23 cellular contexts compared by ENCODE assay signal in genomic region chr19:41944336-41944735, GRCh38. TPM values are rescaled to one million over a fixed set of nuclear protein-coding genes. Genes with fewer than 3 reads are reported as not detected.
DNase-seq lines count a peak whose midpoint lies in the region; ATAC-seq, FAIRE-seq and TF ChIP-seq lines count a peak whose summit lies in the region.
"Had no signal": no experiment of that assay in that cellular context is flagged by ENCODE, and none has a peak within 500 bp of the region (broad histone marks: within the 10 kb centered on the region; RNA-seq: fewer than 3 reads in every experiment).

No MANE protein-coding gene starts in this region.

- intact Hi-C loops in activated CD4-positive, alpha-beta T cell treated with anti-CD3 and anti-CD28 coated beads for 36 hours (cut with DNase I, micrococcal nuclease): loop anchor here in 1 of 2 experiments (10.0 kb wide), 2 partner anchors 170 to 400 kb away; no protein-coding TSS in a partner anchor
- intact Hi-C loops in activated CD8-positive, alpha-beta T cell treated with anti-CD3 and anti-CD28 coated beads for 36 hours (cut with micrococcal nuclease): no loop called here
- intact Hi-C loops in naive thymus-derived CD4-positive, alpha-beta T cell (cut with micrococcal nuclease): loop anchor here (2.0 kb wide), 2 partner anchors 16 to 70 kb away; partner anchors contain the start of gene ERFL (in 1 of the 2)

- peaks cover 23 to 41% of the 10 kb centered on the region in 2 donors for H3K4me1 ChIP-seq in naive thymus-derived CD4-positive, alpha-beta T cell (ENCODE audit: control insufficient read depth in 2 of 2, insufficient read depth in 2 of 2, low read length in 2 of 2)

- H3K4me3 Mint-ChIP-seq in activated CD4-positive, alpha-beta T cell treated with anti-CD3 and anti-CD28 coated beads for 36 hours: no peak overlapping the region
- H3K4me3 Mint-ChIP-seq in activated CD8-positive, alpha-beta T cell treated with anti-CD3 and anti-CD28 coated beads for 36 hours: no peak overlapping the region
- H3K4me3 Mint-ChIP-seq in naive thymus-derived CD4-positive, alpha-beta T cell: peak overlapping the region in 2 of 10 donors; percentile 14 to 53
- H3K4me3 Mint-ChIP-seq: mesothelial cell of epicardium had no signal

- H3K27ac ChIP-seq in naive thymus-derived CD4-positive, alpha-beta T cell (ENCODE audit: low read depth, low read length): peak overlapping the region; percentile 46
- H3K27ac ChIP-seq: body of pancreas, right lobe of liver, thyroid gland had no signal

- H3K27ac Mint-ChIP-seq in activated CD4-positive, alpha-beta T cell treated with anti-CD3 and anti-CD28 coated beads for 36 hours: peak overlapping the region; percentile 96
- peak overlapping the region; percentile 94 for H3K27ac Mint-ChIP-seq in activated CD8-positive, alpha-beta T cell treated with anti-CD3 and anti-CD28 coated beads for 36 hours
- H3K27ac Mint-ChIP-seq in naive thymus-derived CD4-positive, alpha-beta T cell: peak overlapping the region in 8 of 9 donors; percentile 79 to 100 (median 96)
- H3K27ac Mint-ChIP-seq: mesothelial cell of epicardium had no signal

- no peaks in the 10 kb centered on the region for H3K9me3 ChIP-seq in naive thymus-derived CD4-positive, alpha-beta T cell (ENCODE audit: control insufficient read depth in 2 of 3, low read length in 3 of 3)
- H3K9me3 ChIP-seq: body of pancreas, right lobe of liver, thyroid gland had no signal

- no peak for TF ChIP-seq CTCF in activated CD8-positive, alpha-beta T cell treated with anti-CD3 and anti-CD28 coated beads for 36 hours (IDR thresholded peaks at IDR 0.05)

- no peak overlapping the region for H3K4me3 ChIP-seq in naive thymus-derived CD4-positive, alpha-beta T cell (ENCODE audit: low read length)
- H3K4me3 ChIP-seq: body of pancreas, right lobe of liver, thyroid gland had no signal

- H3K27me3 Mint-ChIP-seq in activated CD4-positive, alpha-beta T cell treated with anti-CD3 and anti-CD28 coated beads for 36 hours: peaks cover 4% of the 10 kb centered on the region
- peaks cover 8% of the 10 kb centered on the region for H3K27me3 Mint-ChIP-seq in activated CD8-positive, alpha-beta T cell treated with anti-CD3 and anti-CD28 coated beads for 36 hours
- peaks cover 0 to 16% (median 4%) of the 10 kb centered on the region in 5 donors for H3K27me3 Mint-ChIP-seq in naive thymus-derived CD4-positive, alpha-beta T cell

- peaks cover 50% of the 10 kb centered on the region for H3K4me1 Mint-ChIP-seq in activated CD4-positive, alpha-beta T cell treated with anti-CD3 and anti-CD28 coated beads for 36 hours
- H3K4me1 Mint-ChIP-seq in activated CD8-positive, alpha-beta T cell treated with anti-CD3 and anti-CD28 coated beads for 36 hours (ENCODE audit: low read depth): peaks cover 57% of the 10 kb centered on the region
- peaks cover 27 to 46% (median 41%) of the 10 kb centered on the region in 7 donors for H3K4me1 Mint-ChIP-seq in naive thymus-derived CD4-positive, alpha-beta T cell

- POLR2A ChIA-PET in activated CD4-positive, alpha-beta T cell treated with anti-CD3 and anti-CD28 coated beads for 36 hours (lab: Charles Lee): interaction anchor here (0.7 to 1.6 kb wide), 3 partner anchors 7 to 44 kb away, joined by 3 to 6 read pairs (median 3); no protein-coding TSS in a partner anchor
- POLR2A ChIA-PET in activated CD8-positive, alpha-beta T cell treated with anti-CD3 and anti-CD28 coated beads for 36 hours (lab: Charles Lee): interaction anchor here (1.0 to 5.2 kb wide), 8 partner anchors 15 to 85 kb away, joined by 3 to 78 read pairs (median 22); partner anchors contain the start of genes ARHGEF1, CD79A, ERFL and RABAC1
- POLR2A ChIA-PET in naive thymus-derived CD4-positive, alpha-beta T cell (lab: Charles Lee): interaction anchor here (1.0 to 9.3 kb wide), 5 partner anchors 10 to 57 kb away, joined by 4 to 106 read pairs (median 6); partner anchors contain the start of genes ARHGEF1 and RABAC1

- no peaks in the 10 kb centered on the region for H3K9me3 Mint-ChIP-seq in activated CD4-positive, alpha-beta T cell treated with anti-CD3 and anti-CD28 coated beads for 36 hours (ENCODE audit: low read depth)
- no peaks in the 10 kb centered on the region for H3K9me3 Mint-ChIP-seq in activated CD8-positive, alpha-beta T cell treated with anti-CD3 and anti-CD28 coated beads for 36 hours
- H3K9me3 Mint-ChIP-seq in naive thymus-derived CD4-positive, alpha-beta T cell: no peaks in the 10 kb centered on the region

- H3K36me3 Mint-ChIP-seq in activated CD4-positive, alpha-beta T cell treated with anti-CD3 and anti-CD28 coated beads for 36 hours (ENCODE audit: low read depth): no peaks in the 10 kb centered on the region
- peaks cover 3% of the 10 kb centered on the region for H3K36me3 Mint-ChIP-seq in activated CD8-positive, alpha-beta T cell treated with anti-CD3 and anti-CD28 coated beads for 36 hours (ENCODE audit: low read depth)
- no peaks in the 10 kb centered on the region for H3K36me3 Mint-ChIP-seq in naive thymus-derived CD4-positive, alpha-beta T cell

- DNase-seq in activated CD4-positive, alpha-beta T cell treated with anti-CD3 and anti-CD28 coated beads for 36 hours: no peak
- DNase-seq in activated CD4-positive, alpha-beta T cell treated with anti-CD3 and anti-CD28 coated beads for 48 hours: no peak
- DNase-seq in GM18507 (ENCODE audit: extremely low spot score, insufficient read length, low read depth) (no peak), NCI-H187 (lab: John Stamatoyannopoulos, UW) (no peak)
- DNase-seq in activated CD8-positive, alpha-beta T cell treated with anti-CD3 and anti-CD28 coated beads for 36 hours: peak; percentile 38
- no peak for DNase-seq in naive thymus-derived CD4-positive, alpha-beta T cell
- no peak for DNase-seq in stimulated activated naive CD4-positive, alpha-beta T cell treated with Interleukin-2 at 50 U/mL for 16 hours (lab: John Stamatoyannopoulos, UW)
- DNase-seq: 8988T; activated effector memory CD4-positive, alpha-beta T cell treated with anti-CD3 and anti-CD28 coated beads, Interleukin-2, amount 50 U/mL, for 16 hours; body of pancreas; NCI-H345; nucleus accumbens; right lobe of liver; stimulated activated CD4-positive, alpha-beta T cell treated with anti-CD3 and anti-CD28 coated beads, Interleukin-2, amount 100 ng/mL, for 24 hours; T-helper 9 cell; thyroid gland had no signal

- no peak for ATAC-seq in activated CD4-positive, alpha-beta T cell treated with anti-CD3 and anti-CD28 coated beads for 36 hours
- ATAC-seq in activated CD8-positive, alpha-beta T cell treated with anti-CD3 and anti-CD28 coated beads for 36 hours: no peak
- no peak for ATAC-seq in naive thymus-derived CD4-positive, alpha-beta T cell
- ATAC-seq in GM18873 (IDR thresholded peaks at IDR 0.05; ENCODE audit: low FRiP score, unreplicated experiment): no peak
- ATAC-seq: body of pancreas had no signal

- CTCF ChIA-PET in activated CD4-positive, alpha-beta T cell treated with anti-CD3 and anti-CD28 coated beads for 36 hours (lab: Charles Lee): interaction anchor here (0.7 to 1.8 kb wide), 3 partner anchors 8 to 73 kb away, joined by 3 to 7 read pairs (median 3); no protein-coding TSS in a partner anchor
- CTCF ChIA-PET in activated CD8-positive, alpha-beta T cell treated with anti-CD3 and anti-CD28 coated beads for 36 hours (lab: Charles Lee): interaction anchor here (1.0 to 9.8 kb wide), 7 partner anchors 7 to 72 kb away, joined by 6 to 110 read pairs (median 9); partner anchors contain the start of gene RABAC1
- CTCF ChIA-PET in naive thymus-derived CD4-positive, alpha-beta T cell (lab: Charles Lee): interaction anchor here (3.7 kb wide), 1 partner anchor 71 kb away, joined by 26 read pairs; no protein-coding TSS in a partner anchor

- H3K27me3 ChIP-seq in naive thymus-derived CD4-positive, alpha-beta T cell (ENCODE audit: control insufficient read depth in 2 of 2, insufficient read depth in 2 of 2, low read length in 2 of 2): no peaks in the 10 kb centered on the region

- FAIRE-seq in GM18507 (lab: Jason Lieb, UNC): peak; percentile 54

- H3K36me3 ChIP-seq in naive thymus-derived CD4-positive, alpha-beta T cell (ENCODE audit: control insufficient read depth in 2 of 3, insufficient read depth in 3 of 3, low read length in 3 of 3): no peaks in the 10 kb centered on the region
- H3K36me3 ChIP-seq: right lobe of liver, thyroid gland had no signal

RNA-seq across cellular contexts. Expression of gene RABAC1, which starts 14.8 kb away (rescaled TPM):
- 10 to 100 TPM; 35.3 to 49.7 TPM for total RNA-seq in activated CD4-positive, alpha-beta T cell treated with anti-CD3 and anti-CD28 coated beads for 36 hours
- 10 to 100 TPM; 49.6 to 52.4 TPM for total RNA-seq in activated CD8-positive, alpha-beta T cell treated with anti-CD3 and anti-CD28 coated beads for 36 hours
- total RNA-seq in naive thymus-derived CD4-positive, alpha-beta T cell: 10 to 100 TPM; 70.4 to 90.9 (median 78.1) TPM
- polyA plus RNA-seq in naive thymus-derived CD4-positive, alpha-beta T cell: 100 to 1,000 TPM; 171 to 187 TPM

RNA-seq across cellular contexts. Expression of gene ERFL, which starts 16.1 kb away (rescaled TPM):
- 1 to 10 TPM; 1.7 to 1.9 TPM for total RNA-seq in activated CD4-positive, alpha-beta T cell treated with anti-CD3 and anti-CD28 coated beads for 36 hours
- 1 to 10 TPM; 1.5 to 1.6 TPM for total RNA-seq in activated CD8-positive, alpha-beta T cell treated with anti-CD3 and anti-CD28 coated beads for 36 hours
- total RNA-seq in naive thymus-derived CD4-positive, alpha-beta T cell: 10 to 100 TPM in 2 of 5 experiments, 1 to 10 TPM in 3; 3.0 to 15.0 (median 8.0) TPM
- not detected for polyA plus RNA-seq in naive thymus-derived CD4-positive, alpha-beta T cell
- total RNA-seq: body of pancreas, dermis microvascular lymphatic vessel endothelial cell, G401, kidney epithelial cell, LHCN-M2, right lobe of liver had no signal

RNA-seq across cellular contexts. Expression of gene ATP1A3, which starts 49.7 kb away (rescaled TPM):
- 1 to 10 TPM; 1.8 TPM for total RNA-seq in activated CD4-positive, alpha-beta T cell treated with anti-CD3 and anti-CD28 coated beads for 36 hours
- 1 to 10 TPM; 5.5 to 5.9 TPM for total RNA-seq in activated CD8-positive, alpha-beta T cell treated with anti-CD3 and anti-CD28 coated beads for 36 hours
- 1 to 10 TPM; 1.3 to 5.0 (median 2.9) TPM for total RNA-seq in naive thymus-derived CD4-positive, alpha-beta T cell
- 1 to 10 TPM in 1 of 2 donors, under 1 TPM in 1; 0.54 to 2.7 TPM for polyA plus RNA-seq in naive thymus-derived CD4-positive, alpha-beta T cell
- total RNA-seq: dermis microvascular lymphatic vessel endothelial cell, kidney epithelial cell, mesothelial cell of epicardium had no signal
- polyA plus RNA-seq: fibroblast of lung had no signal
